ENCODE assay signal across 8 cellular contexts in the genomic region with DNA sequence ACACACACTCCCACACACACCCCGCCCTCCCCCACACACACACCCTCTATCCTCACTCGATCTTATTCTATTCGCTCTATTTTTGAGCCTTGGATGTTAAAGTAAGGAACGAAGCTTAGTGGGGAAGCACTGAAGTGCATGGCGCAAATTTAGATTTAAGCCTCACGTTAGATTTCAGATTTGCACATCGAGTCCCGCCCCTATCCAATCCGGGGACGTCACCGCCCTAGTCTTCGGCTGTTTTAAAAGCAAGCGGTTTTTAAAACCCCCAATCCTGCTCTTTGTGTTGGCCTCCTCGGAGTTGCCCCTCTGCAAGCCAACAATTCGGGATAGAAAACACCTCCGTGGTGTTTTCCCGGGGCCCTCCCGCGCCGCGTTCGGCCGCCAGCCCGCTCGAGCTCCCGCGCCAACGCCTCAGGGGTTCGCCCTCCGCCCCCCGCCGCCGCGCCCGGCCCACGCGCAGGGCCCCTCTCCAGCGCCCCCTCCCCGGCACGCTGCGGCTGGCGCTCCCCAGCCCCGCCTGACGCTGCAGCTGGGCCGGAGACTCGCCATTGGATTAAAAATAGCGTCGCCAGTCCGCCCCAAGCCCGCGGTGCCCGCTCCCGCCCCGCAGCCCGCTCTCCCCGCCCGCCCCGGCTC. TPM values are rescaled to one million over a fixed set of nuclear protein-coding genes. Genes with fewer than 3 reads are reported as not detected.
A peak's percentile ranks its signal among the peaks of the same experiment; 100 is the strongest.
DNase-seq lines count a peak whose midpoint lies in the region; ATAC-seq and TF ChIP-seq lines count a peak whose summit lies in the region.

A gene with protein sequence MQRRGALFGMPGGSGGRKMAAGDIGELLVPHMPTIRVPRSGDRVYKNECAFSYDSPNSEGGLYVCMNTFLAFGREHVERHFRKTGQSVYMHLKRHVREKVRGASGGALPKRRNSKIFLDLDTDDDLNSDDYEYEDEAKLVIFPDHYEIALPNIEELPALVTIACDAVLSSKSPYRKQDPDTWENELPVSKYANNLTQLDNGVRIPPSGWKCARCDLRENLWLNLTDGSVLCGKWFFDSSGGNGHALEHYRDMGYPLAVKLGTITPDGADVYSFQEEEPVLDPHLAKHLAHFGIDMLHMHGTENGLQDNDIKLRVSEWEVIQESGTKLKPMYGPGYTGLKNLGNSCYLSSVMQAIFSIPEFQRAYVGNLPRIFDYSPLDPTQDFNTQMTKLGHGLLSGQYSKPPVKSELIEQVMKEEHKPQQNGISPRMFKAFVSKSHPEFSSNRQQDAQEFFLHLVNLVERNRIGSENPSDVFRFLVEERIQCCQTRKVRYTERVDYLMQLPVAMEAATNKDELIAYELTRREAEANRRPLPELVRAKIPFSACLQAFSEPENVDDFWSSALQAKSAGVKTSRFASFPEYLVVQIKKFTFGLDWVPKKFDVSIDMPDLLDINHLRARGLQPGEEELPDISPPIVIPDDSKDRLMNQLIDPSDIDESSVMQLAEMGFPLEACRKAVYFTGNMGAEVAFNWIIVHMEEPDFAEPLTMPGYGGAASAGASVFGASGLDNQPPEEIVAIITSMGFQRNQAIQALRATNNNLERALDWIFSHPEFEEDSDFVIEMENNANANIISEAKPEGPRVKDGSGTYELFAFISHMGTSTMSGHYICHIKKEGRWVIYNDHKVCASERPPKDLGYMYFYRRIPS (plus strand): TSS at position 574 of the 639 bp plus-strand sequence. CDS start 186 bp downstream, outside the sequence.

- H3K27me3 ChIP-seq in Peyer's patch (no peaks in the 10 kb centered on the region), stomach smooth muscle (ENCODE audit: control insufficient read depth in 1 of 2, insufficient read depth in 2 of 2, low read length in 2 of 2) (no peaks in the 10 kb centered on the region)

- peak within 1 kb of the TSS; percentile 94 for H3K4me3 Mint-ChIP-seq in activated T-helper 2 cell treated with anti-CD3 and anti-CD28 coated beads, Interferon-gamma antibody, Interleukin-2, Interleukin-4, amounts not matched to agents 10 μg/mL and 5 μg/mL and 100 μg/mL, durations not matched to agents 14 hours and 24 hours and 36 hours (ENCODE audit: low read depth)
- peak within 1 kb of the TSS; percentile 92 to 98 (median 98) for H3K4me3 Mint-ChIP-seq in nephron

- peak within 1 kb of the TSS; percentile 68 to 90 (median 78) for H3K4me3 ChIP-seq in Peyer's patch
- peak within 1 kb of the TSS; percentile 88 for H3K4me3 ChIP-seq in fibroblast of the aortic adventitia (ENCODE audit: low read depth, low read length)
- H3K4me3 ChIP-seq in stomach smooth muscle (ENCODE audit: low read length in 2 of 2) = peak within 1 kb of the TSS; percentile 60 to 86

- H3K27ac ChIP-seq in Peyer's patch (peak within 1 kb of the TSS; percentile 74 to 91 (median 85)), stomach smooth muscle (ENCODE audit: low read length) (peak within 1 kb of the TSS; percentile 84)

- H3K27me3 Mint-ChIP-seq in activated T-helper 2 cell treated with anti-CD3 and anti-CD28 coated beads, Interferon-gamma antibody, Interleukin-2, Interleukin-4, amounts not matched to agents 10 μg/mL and 5 μg/mL and 100 μg/mL, durations not matched to agents 14 hours and 24 hours and 36 hours (ENCODE audit: low read depth) = peaks cover 10% of the 10 kb centered on the region
- peaks cover 4% of the 10 kb centered on the region for H3K27me3 Mint-ChIP-seq in nephron (ENCODE audit: low read depth)

- TF ChIP-seq POLR2A in Peyer's patch (IDR thresholded peaks at IDR 0.05) = no peak

- TF ChIP-seq CTCF in Peyer's patch (IDR thresholded peaks at IDR 0.05) (peak in 1 of 6 experiments; percentile 5), fibroblast of the aortic adventitia (IDR thresholded peaks at IDR 0.05; ENCODE audit: insufficient read depth, low read length) (no peak), nephron (IDR thresholded peaks at IDR 0.05; ENCODE audit: unreplicated experiment in 3 of 3) (no peak)

- H3K4me1 ChIP-seq in Peyer's patch = peaks cover 0 to 10% (median 0%) of the 10 kb centered on the region in 4 donors
- H3K4me1 ChIP-seq in stomach smooth muscle (ENCODE audit: control insufficient read depth, insufficient read depth, low read length) = peaks cover 6% of the 10 kb centered on the region

- H3K27ac Mint-ChIP-seq in activated T-helper 2 cell treated with anti-CD3 and anti-CD28 coated beads, Interferon-gamma antibody, Interleukin-2, Interleukin-4, amounts not matched to agents 10 μg/mL and 5 μg/mL and 100 μg/mL, durations not matched to agents 14 hours and 24 hours and 36 hours = peak within 1 kb of the TSS; percentile 83
- H3K27ac Mint-ChIP-seq in nephron = peak within 1 kb of the TSS; percentile 92 to 97 (median 96)

- DNase-seq in Daoy (ENCODE audit: low read depth) = peak; percentile 80
- DNase-seq in HuH-7 (ENCODE audit: low spot score) = peak; percentile 54
- DNase-seq in Peyer's patch = peak in 2 of 3 donors; percentile 67 to 81
- peak; percentile 57 for DNase-seq in activated T-helper 2 cell treated with anti-CD3 and anti-CD28 coated beads, Interferon-gamma antibody, Interleukin-2, Interleukin-4, amounts not matched to agents 10 μg/mL and 5 μg/mL and 100 μg/mL, durations not matched to agents 14 hours and 24 hours and 36 hours (ENCODE audit: low spot score)
- peak; percentile 82 for DNase-seq in fibroblast of the aortic adventitia (ENCODE audit: low read depth)

- no peaks in the 10 kb centered on the region for H3K9me3 Mint-ChIP-seq in activated T-helper 2 cell treated with anti-CD3 and anti-CD28 coated beads, Interferon-gamma antibody, Interleukin-2, Interleukin-4, amounts not matched to agents 10 μg/mL and 5 μg/mL and 100 μg/mL, durations not matched to agents 14 hours and 24 hours and 36 hours
- H3K9me3 Mint-ChIP-seq in nephron = no peaks in the 10 kb centered on the region

- H3K9me3 ChIP-seq in Peyer's patch (no peaks in the 10 kb centered on the region), stomach smooth muscle (ENCODE audit: control insufficient read depth in 2 of 2, low read length in 2 of 2) (no peaks in the 10 kb centered on the region)

- H3K36me3 ChIP-seq in Peyer's patch (no peaks in the 10 kb centered on the region), stomach smooth muscle (ENCODE audit: control insufficient read depth in 2 of 2, insufficient read depth in 2 of 2, low read length in 2 of 2) (no peaks in the 10 kb centered on the region)

- intact Hi-C loops in activated T-helper 2 cell treated with anti-CD3 and anti-CD28 coated beads, Interferon-gamma antibody, Interleukin-2, Interleukin-4, amounts not matched to agents 10 μg/mL and 5 μg/mL and 100 μg/mL, durations not matched to agents 14 hours and 24 hours and 36 hours (cut with micrococcal nuclease) = loop anchor here (1.0 to 10.0 kb wide), 9 partner anchors 43 to 1260 kb away; a partner anchor contains a TSS

- ATAC-seq in GM21528 (IDR thresholded peaks at IDR 0.05; ENCODE audit: low FRiP score, unreplicated experiment) = peak; percentile 79

- H3K9ac ChIP-seq in stomach smooth muscle (ENCODE audit: low read length in 2 of 2) = peak within 1 kb of the TSS; percentile 60 to 80

- peaks cover 5% of the 10 kb centered on the region for H3K36me3 Mint-ChIP-seq in activated T-helper 2 cell treated with anti-CD3 and anti-CD28 coated beads, Interferon-gamma antibody, Interleukin-2, Interleukin-4, amounts not matched to agents 10 μg/mL and 5 μg/mL and 100 μg/mL, durations not matched to agents 14 hours and 24 hours and 36 hours (ENCODE audit: low read depth)
- peaks cover 9% of the 10 kb centered on the region for H3K36me3 Mint-ChIP-seq in nephron (ENCODE audit: low read depth)

- peaks cover 26% of the 10 kb centered on the region for H3K4me1 Mint-ChIP-seq in activated T-helper 2 cell treated with anti-CD3 and anti-CD28 coated beads, Interferon-gamma antibody, Interleukin-2, Interleukin-4, amounts not matched to agents 10 μg/mL and 5 μg/mL and 100 μg/mL, durations not matched to agents 14 hours and 24 hours and 36 hours (ENCODE audit: low read depth)
- H3K4me1 Mint-ChIP-seq in nephron = peaks cover 35% of the 10 kb centered on the region

RNA-seq across cellular contexts. Expression of the gene that starts here (rescaled TPM):
- 6.5 and 14.1 TPM in 2 replicates for total RNA-seq in Daoy (2014; rRNA removed; shearing (Covaris generic))
- total RNA-seq in Peyer's patch (10 to 100 TPM in 1 of 4 donors, 1 to 10 TPM in 3; 1.6 to 12.4 (median 5.7) TPM), fibroblast of the aortic adventitia (ENCODE audit: low replicate concordance) (14.4 and 36.8 TPM in 2 replicates)
- total RNA-seq in activated T-helper 2 cell treated with anti-CD3 and anti-CD28 coated beads, Interferon-gamma antibody, Interleukin-2, Interleukin-4, amounts not matched to agents 10 μg/mL and 5 μg/mL and 100 μg/mL, durations not matched to agents 14 hours and 24 hours and 36 hours = 16.4 and 17.0 TPM in 2 replicates

Comparison
In these comparisons a context has a peak if more than half of its experiments do, and no peak if none do; other contexts are left out.
1. Peak in every context shown above with its lines: DNase-seq, ATAC-seq, H3K4me3 ChIP-seq and H3K27ac ChIP-seq.